In genomic region chr9:112784020-112784788, GRCh38 we compare ENCODE assay signal across 1 cellular context.
TF ChIP-seq lines count a peak whose summit lies in the region.

No MANE protein-coding gene starts in this region.

TF ChIP-seq in endothelial cell of umbilical vein, 7 proteins besides CTCF, POLR2A, EP300 and RAD21:
- TF ChIP-seq, protein P1, sequence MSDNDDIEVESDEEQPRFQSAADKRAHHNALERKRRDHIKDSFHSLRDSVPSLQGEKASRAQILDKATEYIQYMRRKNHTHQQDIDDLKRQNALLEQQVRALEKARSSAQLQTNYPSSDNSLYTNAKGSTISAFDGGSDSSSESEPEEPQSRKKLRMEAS (IDR thresholded peaks at IDR 0.05; ENCODE audit: insufficient read depth, insufficient read length), result no peak
- no peak for TF ChIP-seq MYC (IDR thresholded peaks at IDR 0.05; ENCODE audit: low read depth, low read length)
- no peak for TF ChIP-seq EZH2 (IDR thresholded peaks at IDR 0.05; ENCODE audit: borderline replicate concordance, low read depth, low read length, severe bottlenecking)
- no peak for TF ChIP-seq JUN (IDR thresholded peaks at IDR 0.05; ENCODE audit: borderline replicate concordance, insufficient read depth, insufficient read length, low read depth)
- TF ChIP-seq GATA2 (IDR thresholded peaks at IDR 0.05; ENCODE audit: insufficient read depth, insufficient read length, low read depth, low read length), result no peak
- TF ChIP-seq POLR2AphosphoS5 (IDR thresholded peaks at IDR 0.05; ENCODE audit: insufficient read depth, low read depth, low read length), result no peak
- TF ChIP-seq FOS (IDR thresholded peaks at IDR 0.05; ENCODE audit: borderline replicate concordance, insufficient read depth, low read length), result no peak
